ENCODE assay signal across 19 cellular contexts in genomic region chr1:111484391-111484790, GRCh38. TPM values are rescaled to one million over a fixed set of nuclear protein-coding genes. Genes with fewer than 3 reads are reported as not detected.
DNase-seq lines count a peak whose midpoint lies in the region; ATAC-seq and TF ChIP-seq lines count a peak whose summit lies in the region.
"Had no signal": no experiment of that assay in that cellular context is flagged by ENCODE, and none has a peak within 500 bp of the region (broad histone marks: within the 10 kb centered on the region; RNA-seq: fewer than 3 reads in every experiment).

No MANE protein-coding gene starts in this region.

- H3K9me3 ChIP-seq in upper lobe of right lung (no peaks in the 10 kb centered on the region), A673 (ENCODE audit: low read depth, low read length, poor library complexity, severe bottlenecking) (no peaks in the 10 kb centered on the region)
- H3K9me3 ChIP-seq: BE2C had no signal

- H3K27me3 ChIP-seq in upper lobe of right lung, result no peaks in the 10 kb centered on the region
- no peaks in the 10 kb centered on the region for H3K27me3 ChIP-seq in A673 (replicated peaks; ENCODE audit: insufficient read depth, low read depth, low read length, poor library complexity)

- DNase-seq in EH (ENCODE audit: low read depth), result peak; percentile 30
- peak; percentile 52 for DNase-seq in LHCN-M2 (ENCODE audit: low read depth)
- DNase-seq in myocyte (ENCODE audit: low read depth), result peak; percentile 53
- no peak for DNase-seq in upper lobe of right lung
- no peak for DNase-seq in effector CD4-positive, alpha-beta T cell
- DNase-seq in A673 (ENCODE audit: low spot score), result no peak
- DNase-seq: BE2C; C1 segment of cervical spinal cord; CD4-positive, CD25-positive, alpha-beta regulatory T cell; CD8-positive, alpha-beta memory T cell; COR-L47; DMS 273 treated with DMSO at 0.1 percent for 48 hours; DMS53; DND-41; H9; IMR-90 had no signal

- TF ChIP-seq CTCF in upper lobe of right lung (IDR thresholded peaks at IDR 0.05) (no peak), A673 (conservative IDR thresholded peaks at IDR 0.05; ENCODE audit: low read depth, low read length) (no peak)

- H3K4me3 ChIP-seq in upper lobe of right lung (no peak overlapping the region), A673 (ENCODE audit: low read depth, low read length, poor library complexity, severe bottlenecking) (no peak overlapping the region)
- H3K4me3 ChIP-seq: K562 had no signal

- intact Hi-C loops in upper lobe of right lung (cut with DNase I) (loop anchor here (10.0 kb wide), 1 partner anchor 270 kb away; the partner anchor contains the start of gene DDX20), A673 (cut with micrococcal nuclease; ENCODE audit: unreplicated experiment) (no loop called here)

- BruUV-seq in A673 (replicated peaks; lab: Mats Ljungman, UMichigan), result no TSS peak

- POLR2A ChIA-PET in A673 (lab: Charles Lee; ENCODE audit: low non-redundant PET), result no interaction called here

- CTCF ChIA-PET in A673 (lab: Charles Lee), result no interaction called here

- H3K36me3 ChIP-seq in upper lobe of right lung (no peaks in the 10 kb centered on the region), A673 (ENCODE audit: insufficient read depth, low read length, poor library complexity, severe bottlenecking) (no peaks in the 10 kb centered on the region)
- H3K36me3 ChIP-seq: BE2C had no signal

- no peak for ATAC-seq in upper lobe of right lung
- ATAC-seq in HG03520 (IDR thresholded peaks at IDR 0.05; ENCODE audit: unreplicated experiment), result no peak
- ATAC-seq: K562 had no signal

- peaks cover 17% of the 10 kb centered on the region for H3K4me1 ChIP-seq in upper lobe of right lung
- H3K4me1 ChIP-seq in A673 (ENCODE audit: insufficient read depth, low read length, poor library complexity, severe bottlenecking), result no peaks in the 10 kb centered on the region
- H3K4me1 ChIP-seq: BE2C had no signal

- peak overlapping the region; percentile 7 for H3K27ac ChIP-seq in upper lobe of right lung
- no peak overlapping the region for H3K27ac ChIP-seq in A673 (ENCODE audit: low read depth, low read length, poor library complexity, severe bottlenecking)

RNA-seq across cellular contexts. Expression of gene C1orf162, which starts 10.6 kb away (rescaled TPM):
- 0.13 and 0.69 TPM in 2 replicates for total RNA-seq in LHCN-M2 (2014; rRNA removed)
- 0.05 TPM for polyA plus RNA-seq in LHCN-M2 (2012)
- 0.36 and 0.45 TPM in 2 replicates for total RNA-seq in myocyte
- polyA plus RNA-seq in myocyte (2012), result 0.33 TPM
- total RNA-seq in upper lobe of right lung, result 79.3 TPM
- total RNA-seq in A673 (2021), result 0.21 and 0.50 TPM in 2 replicates
- total RNA-seq: H9, IMR-90 had no signal

RNA-seq across cellular contexts. Expression of gene ADORA3, which starts 19.0 kb away (rescaled TPM):
- total RNA-seq in LHCN-M2 (2014; rRNA removed), result not detected in 2 replicates
- not detected for polyA plus RNA-seq in LHCN-M2 (2012)
- not detected in 2 replicates for total RNA-seq in myocyte
- polyA plus RNA-seq in myocyte (2012), result not detected
- 9.3 TPM for total RNA-seq in upper lobe of right lung
- total RNA-seq in A673 (2021), result not detected in 2 replicates
- total RNA-seq: CD4-positive, CD25-positive, alpha-beta regulatory T cell; H1; H9; IMR-90 had no signal
- polyA plus RNA-seq: CD4-positive, CD25-positive, alpha-beta regulatory T cell; CD8-positive, alpha-beta memory T cell; IMR-90 had no signal

RNA-seq across cellular contexts. Expression of gene TMIGD3, which starts 19.0 kb away (rescaled TPM):
- not detected in 2 replicates for total RNA-seq in LHCN-M2 (2014; rRNA removed)
- not detected for polyA plus RNA-seq in LHCN-M2 (2012)
- not detected in 2 replicates for total RNA-seq in myocyte
- polyA plus RNA-seq in myocyte (2012), result not detected
- 5.1 TPM for total RNA-seq in upper lobe of right lung
- not detected in 2 replicates for total RNA-seq in A673 (2021)
- total RNA-seq: CD4-positive, CD25-positive, alpha-beta regulatory T cell; H1; H9 had no signal
- polyA plus RNA-seq: CD4-positive, CD25-positive, alpha-beta regulatory T cell; CD8-positive, alpha-beta memory T cell; H1 had no signal

RNA-seq across cellular contexts. Expression of gene ATP5PB, which starts 35.1 kb away (rescaled TPM):
- total RNA-seq in LHCN-M2 (2014; rRNA removed), result 228 and 252 TPM in 2 replicates
- polyA plus RNA-seq in LHCN-M2 (2012), result 249 TPM
- total RNA-seq in myocyte, result 241 and 345 TPM in 2 replicates
- polyA plus RNA-seq in myocyte (2012), result 211 TPM
- 132 TPM for total RNA-seq in upper lobe of right lung
- 316 and 344 TPM in 2 replicates for total RNA-seq in A673 (2021)

RNA-seq across cellular contexts. Expression of gene WDR77, which starts 35.3 kb away (rescaled TPM):
- 75.0 and 76.7 TPM in 2 replicates for total RNA-seq in LHCN-M2 (2014; rRNA removed)
- polyA plus RNA-seq in LHCN-M2 (2012), result 33.7 TPM
- 82.1 and 95.7 TPM in 2 replicates for total RNA-seq in myocyte
- polyA plus RNA-seq in myocyte (2012), result 53.3 TPM
- total RNA-seq in upper lobe of right lung, result 20.1 TPM
- 56.1 and 67.9 TPM in 2 replicates for total RNA-seq in A673 (2021)

Comparison
In these comparisons a context has a peak if more than half of its experiments do, and no peak if none do; other contexts are left out.
1. DNase-seq: peak in EH (single experiment), LHCN-M2 (single experiment) and myocyte (single experiment); none in upper lobe of right lung (single experiment), effector CD4-positive, alpha-beta T cell (single experiment) and A673 (single experiment).
2. RNA of gene C1orf162, which starts 10.6 kb away (total RNA-seq): 79.3 TPM in upper lobe of right lung (single experiment); 0.13 to 0.69 TPM in LHCN-M2, 0.36 to 0.45 TPM in myocyte and 0.21 to 0.50 TPM in A673; every median in the first group is over 10 times any median in the second.